8 cellular contexts compared by ENCODE assay signal in the genomic region with DNA sequence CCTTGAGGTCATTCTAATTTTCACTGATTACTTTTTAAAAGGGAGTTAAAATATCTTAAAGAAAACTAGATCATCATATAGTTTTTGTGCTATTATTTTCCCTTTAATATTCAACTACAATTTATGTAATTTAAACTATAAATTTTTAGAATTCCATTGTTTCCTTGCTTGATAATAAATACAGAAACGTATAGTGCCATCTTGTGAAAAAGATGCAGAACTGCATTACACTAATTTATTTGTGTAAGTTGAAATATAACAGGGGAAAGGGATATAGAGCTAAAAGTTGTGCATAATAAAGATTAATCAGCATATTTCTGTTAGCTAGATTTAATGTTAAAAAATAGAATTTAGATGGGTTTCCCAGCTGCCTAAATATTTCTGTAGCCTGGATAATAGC.
DNase-seq lines count a peak whose midpoint lies in the region; ATAC-seq, FAIRE-seq and TF ChIP-seq lines count a peak whose summit lies in the region.

No MANE protein-coding gene starts in this region.

- H3K27ac ChIP-seq in WERI-Rb-1: no peak overlapping the region

- H3K36me3 ChIP-seq in WERI-Rb-1: no peaks in the 10 kb centered on the region

- H3K27me3 Mint-ChIP-seq in brain: peaks cover 4% of the 10 kb centered on the region
- peaks cover 18% of the 10 kb centered on the region for H3K27me3 Mint-ChIP-seq in neural crest cell (ENCODE audit: low read depth)

- H3K4me1 Mint-ChIP-seq in brain (no peaks in the 10 kb centered on the region), neural crest cell (no peaks in the 10 kb centered on the region)

- no peaks in the 10 kb centered on the region for H3K27me3 ChIP-seq in WERI-Rb-1 (ENCODE audit: insufficient read depth, low read depth, severe bottlenecking)

- H3K4me3 Mint-ChIP-seq in brain: no peak overlapping the region
- H3K4me3 Mint-ChIP-seq in neural crest cell: no peak overlapping the region

- H3K9me3 ChIP-seq in WERI-Rb-1 (ENCODE audit: severe bottlenecking): no peaks in the 10 kb centered on the region

- peaks cover 3 to 22% (median 7%) of the 10 kb centered on the region in 5 experiments for H3K9me3 Mint-ChIP-seq in brain
- no peaks in the 10 kb centered on the region for H3K9me3 Mint-ChIP-seq in neural crest cell

- DNase-seq in NCI-H1105 (lab: John Stamatoyannopoulos, UW) (peak; percentile 12), neural crest cell (ENCODE audit: low read depth, low spot score) (no peak), WERI-Rb-1 (no peak), KBM-7 (no peak)
- no peak for DNase-seq in stimulated activated CD4-positive, alpha-beta T cell treated with anti-CD3 and anti-CD28 coated beads, Interleukin-4, amount 100 ng/mL, for 1 hour

- peak; percentile 97 for FAIRE-seq in G401.6 (lab: Jason Lieb, UNC)

- H3K36me3 Mint-ChIP-seq in brain (no peaks in the 10 kb centered on the region), neural crest cell (ENCODE audit: low read depth) (no peaks in the 10 kb centered on the region)

- ATAC-seq in HG02642 (IDR thresholded peaks at IDR 0.05; ENCODE audit: poor library complexity, unreplicated experiment): no peak

- TF ChIP-seq CTCF in brain (conservative IDR thresholded peaks at IDR 0.05): peak; percentile 73 to 82
- TF ChIP-seq CTCF in neural crest cell (conservative IDR thresholded peaks at IDR 0.05): peak; percentile 84
- TF ChIP-seq CTCF in WERI-Rb-1 (IDR thresholded peaks at IDR 0.05; ENCODE audit: low read depth, low read length): no peak

- H3K27ac Mint-ChIP-seq in brain: no peak overlapping the region
- H3K27ac Mint-ChIP-seq in neural crest cell (ENCODE audit: unreplicated experiment): no peak overlapping the region

- H3K4me3 ChIP-seq in WERI-Rb-1 (ENCODE audit: low read depth, low read length): no peak overlapping the region

- in situ Hi-C loops in KBM-7 (cut with MboI; ENCODE audit: low pct_unique_long_range_greater_than_20kb, low sequenced_read_pairs): no loop called here
